In the genomic region with DNA sequence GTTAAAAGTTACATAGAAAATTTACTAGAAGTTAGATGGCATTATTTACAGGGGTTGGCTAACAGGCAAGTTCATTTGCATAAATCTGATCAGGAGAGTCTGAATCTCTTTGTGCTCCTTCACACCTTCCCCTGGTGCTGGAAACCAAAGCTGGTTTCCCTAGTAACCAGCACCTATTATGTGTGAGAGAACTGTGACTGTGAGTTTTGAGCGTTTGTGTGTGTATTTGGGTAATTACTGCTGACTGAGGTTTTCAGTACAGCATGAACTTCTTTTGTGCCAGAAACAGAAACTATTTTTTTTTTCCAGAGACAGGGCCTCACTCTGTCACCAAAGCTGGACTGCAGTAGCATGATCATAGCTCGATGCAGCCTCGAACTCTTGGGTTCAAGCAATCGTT, we compare ENCODE assay signal across 10 cellular contexts. TPM values are rescaled to one million over a fixed set of nuclear protein-coding genes. Genes with fewer than 3 reads are reported as not detected.
A peak's percentile ranks its signal among the peaks of the same experiment; 100 is the strongest.
DNase-seq lines count a peak whose midpoint lies in the region; ATAC-seq and TF ChIP-seq lines count a peak whose summit lies in the region.
"Had no signal": no experiment of that assay in that cellular context is flagged by ENCODE, and none has a peak within 500 bp of the region (broad histone marks: within the 10 kb centered on the region; RNA-seq: fewer than 3 reads in every experiment).

No MANE protein-coding gene starts in this region.

- H3K4me3 Mint-ChIP-seq in dendritic cell treated with granulocyte-macrophage colony-stimulating factor and Interleukin-4, amounts not matched to agents 40 ng/mL and 50 ng/mL, for 4 days: no peak overlapping the region

- no peaks in the 10 kb centered on the region for H3K9me3 Mint-ChIP-seq in dendritic cell treated with granulocyte-macrophage colony-stimulating factor and Interleukin-4, amounts not matched to agents 40 ng/mL and 50 ng/mL, for 4 days

- no peaks in the 10 kb centered on the region for H3K36me3 Mint-ChIP-seq in dendritic cell treated with granulocyte-macrophage colony-stimulating factor and Interleukin-4, amounts not matched to agents 40 ng/mL and 50 ng/mL, for 4 days (ENCODE audit: low read depth)

- ATAC-seq in left ventricle myocardium superior (peak; percentile 34), Right ventricle myocardium superior (ENCODE audit: poor library complexity) (no peak), HG03108 (IDR thresholded peaks at IDR 0.05; ENCODE audit: unreplicated experiment) (peak; percentile 52)

- H3K27me3 Mint-ChIP-seq in dendritic cell treated with granulocyte-macrophage colony-stimulating factor and Interleukin-4, amounts not matched to agents 40 ng/mL and 50 ng/mL, for 4 days: peaks cover 2% of the 10 kb centered on the region

- DNase-seq in left ventricle myocardium superior: no peak
- DNase-seq in Right ventricle myocardium superior: no peak
- no peak for DNase-seq in SW480 (ENCODE audit: low spot score)
- no peak for DNase-seq in T-helper 1 cell
- no peak for DNase-seq in HEK293T (ENCODE audit: extremely low spot score)
- DNase-seq in kidney tubule cell (ENCODE audit: low spot score): no peak
- DNase-seq: activated effector memory CD4-positive, alpha-beta T cell treated with Interleukin-2 at 50 U/mL for 16 hours; KG1 had no signal

- peak overlapping the region; percentile 17 for H3K27ac Mint-ChIP-seq in dendritic cell treated with granulocyte-macrophage colony-stimulating factor and Interleukin-4, amounts not matched to agents 40 ng/mL and 50 ng/mL, for 4 days

- intact Hi-C loops in left ventricle myocardium superior (cut with micrococcal nuclease) (no loop called here), Right ventricle myocardium superior (cut with DNase I) (no loop called here)
- intact Hi-C loops in dendritic cell treated with granulocyte-macrophage colony-stimulating factor and Interleukin-4, amounts not matched to agents 40 ng/mL and 50 ng/mL, for 4 days (cut with micrococcal nuclease): no loop called here

- H3K4me1 Mint-ChIP-seq in dendritic cell treated with granulocyte-macrophage colony-stimulating factor and Interleukin-4, amounts not matched to agents 40 ng/mL and 50 ng/mL, for 4 days (ENCODE audit: low read depth): peaks cover 23% of the 10 kb centered on the region

- POLR2A ChIA-PET in HEK293T (lab: Yijun Ruan, JAX): no interaction called here

- CTCF ChIA-PET in HEK293T (lab: Yijun Ruan, JAX): no interaction called here

TF ChIP-seq in HEK293T, 16 proteins besides CTCF, POLR2A, EP300 and RAD21:
- no peak for TF ChIP-seq FOXM1 (IDR thresholded peaks at IDR 0.05; ENCODE audit: borderline replicate concordance)
- TF ChIP-seq CTBP1 (IDR thresholded peaks at IDR 0.05; ENCODE audit: borderline replicate concordance): no peak
- no peak for TF ChIP-seq ELF4 (IDR thresholded peaks at IDR 0.05)
- TF ChIP-seq, protein P1, sequence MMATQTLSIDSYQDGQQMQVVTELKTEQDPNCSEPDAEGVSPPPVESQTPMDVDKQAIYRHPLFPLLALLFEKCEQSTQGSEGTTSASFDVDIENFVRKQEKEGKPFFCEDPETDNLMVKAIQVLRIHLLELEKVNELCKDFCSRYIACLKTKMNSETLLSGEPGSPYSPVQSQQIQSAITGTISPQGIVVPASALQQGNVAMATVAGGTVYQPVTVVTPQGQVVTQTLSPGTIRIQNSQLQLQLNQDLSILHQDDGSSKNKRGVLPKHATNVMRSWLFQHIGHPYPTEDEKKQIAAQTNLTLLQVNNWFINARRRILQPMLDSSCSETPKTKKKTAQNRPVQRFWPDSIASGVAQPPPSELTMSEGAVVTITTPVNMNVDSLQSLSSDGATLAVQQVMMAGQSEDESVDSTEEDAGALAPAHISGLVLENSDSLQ (IDR thresholded peaks at IDR 0.05): no peak
- no peak for TF ChIP-seq ZNF384 (IDR thresholded peaks at IDR 0.05)
- no peak for TF ChIP-seq L3MBTL2 (conservative IDR thresholded peaks at IDR 0.05)
- TF ChIP-seq BHLHE40 (IDR thresholded peaks at IDR 0.05; ENCODE audit: borderline replicate concordance): no peak
- TF ChIP-seq SUZ12 (IDR thresholded peaks at IDR 0.05): no peak
- no peak for TF ChIP-seq NFRKB (IDR thresholded peaks at IDR 0.05)
- no peak for TF ChIP-seq HDGF (IDR thresholded peaks at IDR 0.05; ENCODE audit: borderline replicate concordance)
- TF ChIP-seq ARNT (IDR thresholded peaks at IDR 0.05): no peak

RNA-seq across cellular contexts. Expression of a gene that starts 10.3 kb away (rescaled TPM):
- total RNA-seq in left ventricle myocardium superior (not detected), Right ventricle myocardium superior (not detected)

RNA-seq across cellular contexts. Expression of a gene that starts 24.9 kb away (rescaled TPM):
- 48.0 TPM for total RNA-seq in left ventricle myocardium superior
- 28.1 TPM for total RNA-seq in Right ventricle myocardium superior

RNA-seq across cellular contexts. Expression of a gene that starts 39.7 kb away (rescaled TPM):
- 8.8 TPM for total RNA-seq in left ventricle myocardium superior
- total RNA-seq in Right ventricle myocardium superior: 5.9 TPM

RNA-seq across cellular contexts. Expression of a gene that starts 46.8 kb away (rescaled TPM):
- total RNA-seq in left ventricle myocardium superior (8.1 TPM), Right ventricle myocardium superior (7.1 TPM)
